In genomic region chr13:44414771-44415170, GRCh38 we compare ENCODE assay signal across 28 cellular contexts. TPM values are rescaled to one million over a fixed set of nuclear protein-coding genes. Genes with fewer than 3 reads are reported as not detected.
"Had no signal": no experiment of that assay in that cellular context is flagged by ENCODE, and none has a peak within 500 bp of the region (broad histone marks: within the 10 kb centered on the region; RNA-seq: fewer than 3 reads in every experiment).

No MANE protein-coding gene starts in this region.

- H3K27me3 ChIP-seq: adrenal gland, body of pancreas, dorsolateral prefrontal cortex, gastrocnemius medialis, neutrophil, right lobe of liver, uterus had no signal

- H3K4me1 Mint-ChIP-seq: activated CD8-positive, alpha-beta memory T cell treated with anti-CD3 and anti-CD28 coated beads, Interleukin-2, amount 10 ng/mL, durations not matched to agents 7 days and 5 days; natural killer cell; stimulated activated effector memory CD8-positive, alpha-beta T cell treated with anti-CD3 and anti-CD28 coated beads, Interleukin-12 subunit alpha, Interleukin-12 subunit beta, amount 100 ng/mL, for 72 hours had no signal

- ATAC-seq: activated CD4-positive, alpha-beta T cell treated with anti-CD3 and anti-CD28 coated beads for 36 hours; activated CD8-positive, alpha-beta memory T cell treated with anti-CD3 and anti-CD28 coated beads, Interleukin-2, amount 10 ng/mL, durations not matched to agents 7 days and 5 days; activated CD8-positive, alpha-beta T cell treated with anti-CD3 and anti-CD28 coated beads, Interleukin-2, amount 10 ng/mL, durations not matched to agents 7 days and 5 days; body of pancreas; gastrocnemius medialis; left lobe of liver; lower lobe of right lung; natural killer cell; right lobe of liver; stimulated activated effector memory CD8-positive, alpha-beta T cell treated with anti-CD3 and anti-CD28 coated beads, Interleukin-12 subunit alpha, Interleukin-12 subunit beta, amount 100 ng/mL, for 72 hours had no signal

- H3K27me3 Mint-ChIP-seq: activated naive CD4-positive, alpha-beta T cell treated with anti-CD3 and anti-CD28 coated beads, Interleukin-2, amount 50 U/mL, for 24 hours had no signal

- H3K9me3 ChIP-seq: adrenal gland, body of pancreas, gastrocnemius medialis, lower lobe of right lung, neutrophil, right lobe of liver, uterus had no signal

- H3K4me3 ChIP-seq: adrenal gland, body of pancreas, coronary artery, dorsolateral prefrontal cortex, gastrocnemius medialis, lower lobe of right lung, right lobe of liver, skin epidermis, uterus had no signal

- H3K27ac Mint-ChIP-seq: activated CD4-positive, alpha-beta T cell treated with anti-CD3 and anti-CD28 coated beads for 36 hours; activated CD8-positive, alpha-beta memory T cell treated with anti-CD3 and anti-CD28 coated beads, Interleukin-2, amount 10 ng/mL, durations not matched to agents 7 days and 5 days; activated CD8-positive, alpha-beta T cell treated with anti-CD3 and anti-CD28 coated beads, Interleukin-2, amount 10 ng/mL, durations not matched to agents 7 days and 5 days; activated naive CD4-positive, alpha-beta T cell treated with anti-CD3 and anti-CD28 coated beads, Interleukin-2, amount 50 U/mL, for 24 hours; activated T-helper 2 cell treated with anti-CD3 and anti-CD28 coated beads, Interferon-gamma antibody, Interleukin-2, Interleukin-4, amounts not matched to agents 10 μg/mL and 5 μg/mL and 100 μg/mL, durations not matched to agents 14 hours and 24 hours and 36 hours; natural killer cell; stimulated activated effector memory CD8-positive, alpha-beta T cell treated with anti-CD3 and anti-CD28 coated beads, Interleukin-12 subunit alpha, Interleukin-12 subunit beta, amount 100 ng/mL, for 72 hours; stimulated activated naive CD8-positive, alpha-beta T cell treated with anti-CD3 and anti-CD28 coated beads, Interleukin-15, Interleukin-2, amounts not matched to agents 100 ng/mL and 50 ng/mL, for 24 hours; type B pancreatic cell had no signal

- H3K36me3 Mint-ChIP-seq: activated CD8-positive, alpha-beta memory T cell treated with anti-CD3 and anti-CD28 coated beads, Interleukin-2, amount 10 ng/mL, durations not matched to agents 7 days and 5 days; activated naive CD4-positive, alpha-beta T cell treated with anti-CD3 and anti-CD28 coated beads, Interleukin-2, amount 50 U/mL, for 24 hours; natural killer cell; stimulated activated effector memory CD8-positive, alpha-beta T cell treated with anti-CD3 and anti-CD28 coated beads, Interleukin-12 subunit alpha, Interleukin-12 subunit beta, amount 100 ng/mL, for 72 hours; type B pancreatic cell had no signal

- H3K27ac ChIP-seq: adrenal gland, body of pancreas, coronary artery, dorsolateral prefrontal cortex, gastrocnemius medialis, lower lobe of right lung, neutrophil, right lobe of liver, skin epidermis, uterus had no signal

- H3K36me3 ChIP-seq: adrenal gland, gastrocnemius medialis, lower lobe of right lung, neutrophil, right lobe of liver, uterus had no signal

- DNase-seq: activated CD4-positive, alpha-beta T cell treated with anti-CD3 and anti-CD28 coated beads for 36 hours; activated CD4-positive, CD25-positive, alpha-beta regulatory T cell; activated CD8-positive, alpha-beta memory T cell treated with anti-CD3 and anti-CD28 coated beads, Interleukin-2, amount 10 ng/mL, durations not matched to agents 7 days and 5 days; activated CD8-positive, alpha-beta T cell treated with anti-CD3 and anti-CD28 coated beads, Interleukin-2, amount 10 ng/mL, durations not matched to agents 7 days and 5 days; activated T-cell treated with anti-CD3 and anti-CD28 coated beads, Interleukin-2, amount 50 U/mL, for 48 hours; adrenal gland; body of pancreas; cerebellar nuclear complex; dorsolateral prefrontal cortex; effector memory CD4-positive, alpha-beta T cell; gastrocnemius medialis; glutamatergic neuron; lower lobe of right lung; mesenchymal stem cell; natural killer cell; right lobe of liver; stimulated activated CD4-positive, alpha-beta T cell treated with anti-CD3 and anti-CD28 coated beads, Interleukin-4, amount 100 ng/mL, for 24 hours; T-helper 2 cell; uterus had no signal

- H3K9me3 Mint-ChIP-seq: activated naive CD4-positive, alpha-beta T cell treated with anti-CD3 and anti-CD28 coated beads, Interleukin-2, amount 50 U/mL, for 24 hours; activated T-helper 2 cell treated with anti-CD3 and anti-CD28 coated beads, Interferon-gamma antibody, Interleukin-2, Interleukin-4, amounts not matched to agents 10 μg/mL and 5 μg/mL and 100 μg/mL, durations not matched to agents 14 hours and 24 hours and 36 hours; natural killer cell; stimulated activated effector memory CD8-positive, alpha-beta T cell treated with anti-CD3 and anti-CD28 coated beads, Interleukin-12 subunit alpha, Interleukin-12 subunit beta, amount 100 ng/mL, for 72 hours; stimulated activated naive CD8-positive, alpha-beta T cell treated with anti-CD3 and anti-CD28 coated beads, Interleukin-15, Interleukin-2, amounts not matched to agents 100 ng/mL and 50 ng/mL, for 24 hours had no signal

- H3K4me1 ChIP-seq: adrenal gland, body of pancreas, gastrocnemius medialis, lower lobe of right lung, right lobe of liver, uterus had no signal

- H3K4me3 Mint-ChIP-seq: activated CD4-positive, alpha-beta T cell treated with anti-CD3 and anti-CD28 coated beads for 36 hours; activated CD8-positive, alpha-beta memory T cell treated with anti-CD3 and anti-CD28 coated beads, Interleukin-2, amount 10 ng/mL, durations not matched to agents 7 days and 5 days; activated CD8-positive, alpha-beta T cell treated with anti-CD3 and anti-CD28 coated beads, Interleukin-2, amount 10 ng/mL, durations not matched to agents 7 days and 5 days; activated naive CD4-positive, alpha-beta T cell treated with anti-CD3 and anti-CD28 coated beads, Interleukin-2, amount 50 U/mL, for 24 hours; natural killer cell; stimulated activated effector memory CD8-positive, alpha-beta T cell treated with anti-CD3 and anti-CD28 coated beads, Interleukin-12 subunit alpha, Interleukin-12 subunit beta, amount 100 ng/mL, for 72 hours; stimulated activated naive CD8-positive, alpha-beta T cell treated with anti-CD3 and anti-CD28 coated beads, Interleukin-15, Interleukin-2, amounts not matched to agents 100 ng/mL and 50 ng/mL, for 24 hours; type B pancreatic cell had no signal

RNA-seq across cellular contexts. Expression of gene SERP2, which starts 41.1 kb away (rescaled TPM):
- total RNA-seq: activated CD8-positive, alpha-beta memory T cell treated with anti-CD3 and anti-CD28 coated beads, Interleukin-2, amount 10 ng/mL, durations not matched to agents 7 days and 5 days had no signal
